1 cellular context compared by ENCODE assay signal in genomic region chr7:22296916-22297315, GRCh38.
TF ChIP-seq lines count a peak whose summit lies in the region.

No MANE protein-coding gene starts in this region.

TF ChIP-seq in GM12878, 131 proteins besides CTCF, POLR2A, EP300 and RAD21 (continued from another document):
- TF ChIP-seq RELB (IDR thresholded peaks at IDR 0.05; ENCODE audit: low read depth), result no peak
- no peak for TF ChIP-seq PAX8 (IDR thresholded peaks at IDR 0.05)
